8 cellular contexts compared by ENCODE assay signal in the genomic region with DNA sequence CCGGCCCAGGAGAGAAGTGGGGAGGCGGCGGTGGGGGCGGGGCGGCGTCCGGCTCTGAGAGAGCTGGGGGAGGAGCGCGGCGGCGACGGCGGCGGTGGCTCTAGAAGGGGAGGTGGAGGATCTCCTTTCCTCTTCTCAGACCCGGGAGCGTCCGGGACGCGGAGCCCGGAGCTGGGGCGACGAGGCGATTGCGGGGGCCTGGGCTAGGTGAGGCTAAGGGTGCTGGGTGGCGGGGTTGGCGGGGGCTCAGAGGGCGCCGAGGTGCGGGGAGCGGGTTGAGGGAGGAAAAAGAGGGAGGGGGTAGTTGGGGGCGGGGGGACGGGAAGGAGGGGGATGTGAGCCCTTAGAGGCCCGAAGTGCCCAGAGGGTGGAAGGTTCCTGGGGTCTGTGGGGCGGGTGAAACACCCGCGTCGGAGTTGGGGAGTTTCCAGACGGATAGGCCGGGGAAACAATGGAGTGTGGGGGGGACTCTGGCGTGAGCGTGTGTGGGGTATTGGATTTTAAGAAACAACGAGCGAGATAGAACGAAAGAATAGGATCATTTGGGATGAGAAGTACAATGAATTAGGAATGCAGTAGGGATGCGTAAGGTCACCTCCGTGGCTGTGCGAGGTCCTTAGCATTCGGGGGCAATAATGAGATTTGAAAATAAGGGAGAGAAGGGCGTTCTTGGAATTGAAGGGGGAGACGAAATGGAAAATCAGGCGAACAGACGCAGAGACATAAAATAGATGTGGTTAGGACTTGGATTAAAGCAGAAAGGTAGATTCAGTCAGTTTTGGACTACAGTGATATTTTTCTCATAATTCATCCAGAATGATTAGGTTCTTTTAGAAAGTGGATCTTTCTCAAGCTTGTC. TPM values are rescaled to one million over a fixed set of nuclear protein-coding genes. Genes with fewer than 3 reads are reported as not detected.
DNase-seq lines count a peak whose midpoint lies in the region; ATAC-seq and TF ChIP-seq lines count a peak whose summit lies in the region.

A gene (plus strand): TSS at position 82 of the 859 bp plus-strand sequence. CDS start 93,551 bp downstream, outside the sequence.

- peak in 6 of 8 donors; percentile 4 to 33 (median 17) for ATAC-seq in heart right ventricle
- ATAC-seq in GM21786 (IDR thresholded peaks at IDR 0.05; ENCODE audit: unreplicated experiment): no peak
- no peak for ATAC-seq in GM21381 (IDR thresholded peaks at IDR 0.05; ENCODE audit: unreplicated experiment)

- WGBS in heart right ventricle, 2 donors: 1 to 2% methylated on average over 37 to 52 of the region's 52 CpGs

- intact Hi-C loops in activated T-helper 2 cell treated with anti-CD3 and anti-CD28 coated beads, Interferon-gamma antibody, Interleukin-2, Interleukin-4, amounts not matched to agents 10 μg/mL and 5 μg/mL and 100 μg/mL, durations not matched to agents 14 hours and 24 hours and 36 hours (cut with micrococcal nuclease): loop anchor here (2.0 to 10.0 kb wide), 5 partner anchors 45 to 377 kb away; a partner anchor contains a TSS
- intact Hi-C loops in heart right ventricle (cut with DNase I): loop anchor here in 1 of 10 donors (10.0 kb wide), 1 partner anchor 217 kb away; no protein-coding TSS in a partner anchor

- peak within 1 kb of the TSS; percentile 88 to 99 (median 95) for H3K27ac ChIP-seq in heart right ventricle

- DNase-seq in DMS79 treated with DMSO at 0.1 percent for 48 hours (lab: John Stamatoyannopoulos, UW) (peak; percentile 68), DMS79 (lab: John Stamatoyannopoulos, UW) (no peak), KBM-7 (peak; percentile 30), heart right ventricle (peak; percentile 94 to 96), pulmonary artery endothelial cell (ENCODE audit: low read depth, low spot score) (no peak)
- DNase-seq in activated T-helper 2 cell treated with anti-CD3 and anti-CD28 coated beads, Interferon-gamma antibody, Interleukin-2, Interleukin-4, amounts not matched to agents 10 μg/mL and 5 μg/mL and 100 μg/mL, durations not matched to agents 14 hours and 24 hours and 36 hours (ENCODE audit: low spot score): no peak

- H3K36me3 Mint-ChIP-seq in activated T-helper 2 cell treated with anti-CD3 and anti-CD28 coated beads, Interferon-gamma antibody, Interleukin-2, Interleukin-4, amounts not matched to agents 10 μg/mL and 5 μg/mL and 100 μg/mL, durations not matched to agents 14 hours and 24 hours and 36 hours (ENCODE audit: low read depth): peaks cover 8% of the 10 kb centered on the region

- H3K4me3 Mint-ChIP-seq in activated T-helper 2 cell treated with anti-CD3 and anti-CD28 coated beads, Interferon-gamma antibody, Interleukin-2, Interleukin-4, amounts not matched to agents 10 μg/mL and 5 μg/mL and 100 μg/mL, durations not matched to agents 14 hours and 24 hours and 36 hours (ENCODE audit: low read depth): peak within 1 kb of the TSS; percentile 86

- peak within 1 kb of the TSS; percentile 95 for H3K27ac Mint-ChIP-seq in activated T-helper 2 cell treated with anti-CD3 and anti-CD28 coated beads, Interferon-gamma antibody, Interleukin-2, Interleukin-4, amounts not matched to agents 10 μg/mL and 5 μg/mL and 100 μg/mL, durations not matched to agents 14 hours and 24 hours and 36 hours

- H3K27me3 ChIP-seq in heart right ventricle: no peaks in the 10 kb centered on the region

- no peaks in the 10 kb centered on the region for H3K9me3 ChIP-seq in heart right ventricle

- peak within 1 kb of the TSS; percentile 52 to 93 (median 90) for H3K4me3 ChIP-seq in heart right ventricle

- in situ Hi-C loops in KBM-7 (cut with MboI; ENCODE audit: low pct_unique_long_range_greater_than_20kb, low sequenced_read_pairs): loop anchor here (10.0 kb wide), 1 partner anchor 137 kb away; no protein-coding TSS in a partner anchor

- H3K9me3 Mint-ChIP-seq in activated T-helper 2 cell treated with anti-CD3 and anti-CD28 coated beads, Interferon-gamma antibody, Interleukin-2, Interleukin-4, amounts not matched to agents 10 μg/mL and 5 μg/mL and 100 μg/mL, durations not matched to agents 14 hours and 24 hours and 36 hours: no peaks in the 10 kb centered on the region

- no peaks in the 10 kb centered on the region for H3K36me3 ChIP-seq in heart right ventricle

- H3K4me1 Mint-ChIP-seq in activated T-helper 2 cell treated with anti-CD3 and anti-CD28 coated beads, Interferon-gamma antibody, Interleukin-2, Interleukin-4, amounts not matched to agents 10 μg/mL and 5 μg/mL and 100 μg/mL, durations not matched to agents 14 hours and 24 hours and 36 hours (ENCODE audit: low read depth): peaks cover 36% of the 10 kb centered on the region

- TF ChIP-seq CTCF in heart right ventricle (IDR thresholded peaks at IDR 0.05): no peak

- no peaks in the 10 kb centered on the region for H3K27me3 Mint-ChIP-seq in activated T-helper 2 cell treated with anti-CD3 and anti-CD28 coated beads, Interferon-gamma antibody, Interleukin-2, Interleukin-4, amounts not matched to agents 10 μg/mL and 5 μg/mL and 100 μg/mL, durations not matched to agents 14 hours and 24 hours and 36 hours (ENCODE audit: low read depth)

- H3K4me1 ChIP-seq in heart right ventricle: peaks cover 0 to 47% (median 31%) of the 10 kb centered on the region in 9 donors

RNA-seq across cellular contexts. Expression of the gene that starts here (rescaled TPM):
- 17.9 and 19.3 TPM in 2 replicates for total RNA-seq in activated T-helper 2 cell treated with anti-CD3 and anti-CD28 coated beads, Interferon-gamma antibody, Interleukin-2, Interleukin-4, amounts not matched to agents 10 μg/mL and 5 μg/mL and 100 μg/mL, durations not matched to agents 14 hours and 24 hours and 36 hours
- 10 to 100 TPM in 1 of 10 donors, 1 to 10 TPM in 9; 3.5 to 10.6 (median 5.1) TPM for total RNA-seq in heart right ventricle
- 10 to 100 TPM in 1 of 2 donors, 1 to 10 TPM in 1; 4.8 to 11.5 TPM for polyA plus RNA-seq in heart right ventricle
- total RNA-seq in pulmonary artery endothelial cell: 44.5 and 45.5 TPM in 2 replicates

Comparison
In these comparisons a context has a peak if more than half of its experiments do, and no peak if none do; other contexts are left out.
1. DNase-seq: peak in DMS79 treated with DMSO at 0.1 percent for 48 hours (single experiment), KBM-7 (single experiment) and heart right ventricle (2 of 2); none in DMS79 (single experiment), activated T-helper 2 cell treated with anti-CD3 and anti-CD28 coated beads, Interferon-gamma antibody, Interleukin-2, Interleukin-4, amounts not matched to agents 10 μg/mL and 5 μg/mL and 100 μg/mL, durations not matched to agents 14 hours and 24 hours and 36 hours (single experiment) and pulmonary artery endothelial cell (single experiment).
2. ATAC-seq: peak in heart right ventricle (6 of 8); none in GM21786 (single experiment) and GM21381 (single experiment).